Comparison of ENCODE assay signal across 13 cellular contexts in genomic region chr11:113447621-113448310, GRCh38. TPM values are rescaled to one million over a fixed set of nuclear protein-coding genes. Genes with fewer than 3 reads are reported as not detected.
DNase-seq lines count a peak whose midpoint lies in the region; FAIRE-seq and TF ChIP-seq lines count a peak whose summit lies in the region.
"Had no signal": no experiment of that assay in that cellular context is flagged by ENCODE, and none has a peak within 500 bp of the region (broad histone marks: within the 10 kb centered on the region; RNA-seq: fewer than 3 reads in every experiment).

No MANE protein-coding gene starts in this region.

- no peak for TF ChIP-seq CTCF in BE2C (IDR thresholded peaks at IDR 0.05; ENCODE audit: low read depth, low read length)

- H3K4me3 Mint-ChIP-seq in activated T-helper 1 cell treated with anti-CD3 and anti-CD28 coated beads, Interleukin-12 subunit alpha, Interleukin-12 subunit beta, Interleukin-2, Interleukin-4 antibody, amounts not matched to agents 30 ng/mL and 10 ng/mL and 1 ng/mL, durations not matched to agents 14 hours and 24 hours and 36 hours = no peak overlapping the region
- H3K4me3 Mint-ChIP-seq: CD4-positive, CD25-positive, alpha-beta regulatory T cell had no signal

- H3K27ac Mint-ChIP-seq in activated T-helper 1 cell treated with anti-CD3 and anti-CD28 coated beads, Interleukin-12 subunit alpha, Interleukin-12 subunit beta, Interleukin-2, Interleukin-4 antibody, amounts not matched to agents 30 ng/mL and 10 ng/mL and 1 ng/mL, durations not matched to agents 14 hours and 24 hours and 36 hours = peak overlapping the region; percentile 56
- H3K27ac Mint-ChIP-seq: CD4-positive, CD25-positive, alpha-beta regulatory T cell had no signal

- intact Hi-C loops in activated T-helper 1 cell treated with anti-CD3 and anti-CD28 coated beads, Interleukin-12 subunit alpha, Interleukin-12 subunit beta, Interleukin-2, Interleukin-4 antibody, amounts not matched to agents 30 ng/mL and 10 ng/mL and 1 ng/mL, durations not matched to agents 14 hours and 24 hours and 36 hours (cut with micrococcal nuclease) = no loop called here

- peak; percentile 67 for DNase-seq in BE2C
- DNase-seq in HTR-8/SVneo (ENCODE audit: insufficient read length, low spot score) = peak; percentile 84
- no peak for DNase-seq in activated T-helper 1 cell treated with anti-CD3 and anti-CD28 coated beads, Interleukin-12 subunit alpha, Interleukin-12 subunit beta, Interleukin-2, Interleukin-4 antibody, amounts not matched to agents 30 ng/mL and 10 ng/mL and 1 ng/mL, durations not matched to agents 14 hours and 24 hours and 36 hours (ENCODE audit: low spot score)
- peak; percentile 65 for DNase-seq in iris pigment epithelial cell (ENCODE audit: low read depth)
- no peak for DNase-seq in NCI-H1694 treated with DMSO at 0.1 percent for 48 hours (lab: John Stamatoyannopoulos, UW)
- no peak for DNase-seq in NK-92 treated with Interleukin-12 subunit alpha and Interleukin-12 subunit beta, amount 100 ng/mL, for 24 hours (lab: John Stamatoyannopoulos, UW)
- no peak for DNase-seq in activated effector memory CD4-positive, alpha-beta T cell treated with anti-CD3 and anti-CD28 coated beads, Interleukin-2, amount 50 U/mL, for 16 hours
- DNase-seq in HT-29 (ENCODE audit: low spot score) = no peak
- DNase-seq: NCI-H446, right lobe of liver had no signal

- H3K9me3 ChIP-seq in BE2C = no peaks in the 10 kb centered on the region
- H3K9me3 ChIP-seq: right lobe of liver had no signal

- peaks cover 5% of the 10 kb centered on the region for H3K4me1 Mint-ChIP-seq in activated T-helper 1 cell treated with anti-CD3 and anti-CD28 coated beads, Interleukin-12 subunit alpha, Interleukin-12 subunit beta, Interleukin-2, Interleukin-4 antibody, amounts not matched to agents 30 ng/mL and 10 ng/mL and 1 ng/mL, durations not matched to agents 14 hours and 24 hours and 36 hours (ENCODE audit: low read depth)

- peak; percentile 55 for FAIRE-seq in HTR-8/SVneo (lab: Jason Lieb, UNC)
- FAIRE-seq: H1 had no signal

- H3K4me1 ChIP-seq in BE2C = peaks cover 46% of the 10 kb centered on the region
- H3K4me1 ChIP-seq: right lobe of liver had no signal

- H3K27me3 ChIP-seq in BE2C = no peaks in the 10 kb centered on the region
- H3K27me3 ChIP-seq: right lobe of liver had no signal

- H3K36me3 Mint-ChIP-seq in activated T-helper 1 cell treated with anti-CD3 and anti-CD28 coated beads, Interleukin-12 subunit alpha, Interleukin-12 subunit beta, Interleukin-2, Interleukin-4 antibody, amounts not matched to agents 30 ng/mL and 10 ng/mL and 1 ng/mL, durations not matched to agents 14 hours and 24 hours and 36 hours (ENCODE audit: low read depth) = no peaks in the 10 kb centered on the region
- H3K36me3 Mint-ChIP-seq: CD4-positive, CD25-positive, alpha-beta regulatory T cell had no signal

- H3K27me3 Mint-ChIP-seq in activated T-helper 1 cell treated with anti-CD3 and anti-CD28 coated beads, Interleukin-12 subunit alpha, Interleukin-12 subunit beta, Interleukin-2, Interleukin-4 antibody, amounts not matched to agents 30 ng/mL and 10 ng/mL and 1 ng/mL, durations not matched to agents 14 hours and 24 hours and 36 hours (ENCODE audit: insufficient read depth) = peaks cover 10% of the 10 kb centered on the region
- H3K27me3 Mint-ChIP-seq: CD4-positive, CD25-positive, alpha-beta regulatory T cell had no signal

- H3K9me3 Mint-ChIP-seq in activated T-helper 1 cell treated with anti-CD3 and anti-CD28 coated beads, Interleukin-12 subunit alpha, Interleukin-12 subunit beta, Interleukin-2, Interleukin-4 antibody, amounts not matched to agents 30 ng/mL and 10 ng/mL and 1 ng/mL, durations not matched to agents 14 hours and 24 hours and 36 hours = no peaks in the 10 kb centered on the region
- H3K9me3 Mint-ChIP-seq: CD4-positive, CD25-positive, alpha-beta regulatory T cell had no signal

- H3K36me3 ChIP-seq in BE2C = no peaks in the 10 kb centered on the region
- H3K36me3 ChIP-seq: right lobe of liver had no signal

- no peak overlapping the region; the same call in 1 of the 2 replicates for H3K4me3 ChIP-seq in BE2C (ENCODE audit: low read depth, low read length)
- H3K4me3 ChIP-seq: right lobe of liver, SK-N-MC had no signal

RNA-seq across cellular contexts. Expression of gene DRD2, which starts 27.4 kb away (rescaled TPM):
- 32.0 TPM for polyA plus RNA-seq in BE2C (2012; ENCODE audit: insufficient read depth, insufficient read length, low read depth)
- total RNA-seq in activated T-helper 1 cell treated with anti-CD3 and anti-CD28 coated beads, Interleukin-12 subunit alpha, Interleukin-12 subunit beta, Interleukin-2, Interleukin-4 antibody, amounts not matched to agents 30 ng/mL and 10 ng/mL and 1 ng/mL, durations not matched to agents 14 hours and 24 hours and 36 hours = not detected in 2 replicates
- total RNA-seq in HT-29 (2014; rRNA removed; shearing (Covaris generic)) = 1.1 and 1.2 TPM in 2 replicates
- total RNA-seq: CD4-positive, CD25-positive, alpha-beta regulatory T cell had no signal

Comparison
In these comparisons a context has a peak if more than half of its experiments do, and no peak if none do; other contexts are left out.
1. DNase-seq: peak in BE2C (single experiment), HTR-8/SVneo (single experiment) and iris pigment epithelial cell (single experiment); none in activated T-helper 1 cell treated with anti-CD3 and anti-CD28 coated beads, Interleukin-12 subunit alpha, Interleukin-12 subunit beta, Interleukin-2, Interleukin-4 antibody, amounts not matched to agents 30 ng/mL and 10 ng/mL and 1 ng/mL, durations not matched to agents 14 hours and 24 hours and 36 hours (single experiment), NCI-H1694 treated with DMSO at 0.1 percent for 48 hours (single experiment), NK-92 treated with Interleukin-12 subunit alpha and Interleukin-12 subunit beta, amount 100 ng/mL, for 24 hours (single experiment), activated effector memory CD4-positive, alpha-beta T cell treated with anti-CD3 and anti-CD28 coated beads, Interleukin-2, amount 50 U/mL, for 16 hours (single experiment) and HT-29 (single experiment).